Comparison of ENCODE assay signal across 16 cellular contexts in genomic region chr15:39907216-39907615, GRCh38. TPM values are rescaled to one million over a fixed set of nuclear protein-coding genes. Genes with fewer than 3 reads are reported as not detected.
DNase-seq lines count a peak whose midpoint lies in the region; ATAC-seq and TF ChIP-seq lines count a peak whose summit lies in the region.
"Had no signal": no experiment of that assay in that cellular context is flagged by ENCODE, and none has a peak within 500 bp of the region (broad histone marks: within the 10 kb centered on the region; RNA-seq: fewer than 3 reads in every experiment).

No MANE protein-coding gene starts in this region.

- no peak overlapping the region for H3K4me3 Mint-ChIP-seq in activated naive CD8-positive, alpha-beta T cell treated with anti-CD3 and anti-CD28 coated beads, Interleukin-2, amount 50 U/mL, for 24 hours
- H3K4me3 Mint-ChIP-seq: CD4-positive, CD25-positive, alpha-beta regulatory T cell had no signal

- DNase-seq in G401 (ENCODE audit: low spot score): peak; percentile 88
- DNase-seq in cerebellar cortex (ENCODE audit: low spot score): peak; percentile 85
- DNase-seq in mesenchymal stem cell: no peak
- DNase-seq in RKO (ENCODE audit: low spot score): no peak
- DNase-seq in RPMI8226: no peak
- no peak for DNase-seq in gastrocnemius medialis
- DNase-seq in activated naive CD8-positive, alpha-beta T cell treated with anti-CD3 and anti-CD28 coated beads, Interleukin-2, amount 50 U/mL, for 24 hours: no peak
- DNase-seq: AML-193; CD4-positive, CD25-positive, alpha-beta regulatory T cell; NCI-H1694 treated with DMSO at 0.1 percent for 48 hours; NCI-H2107; NCI-H446 treated with DMSO at 0.1 percent for 48 hours; NCI-H748 treated with DMSO at 0.1 percent for 48 hours had no signal

- no peak for TF ChIP-seq POLR2A in gastrocnemius medialis (IDR thresholded peaks at IDR 0.05)

- TF ChIP-seq CTCF in gastrocnemius medialis (IDR thresholded peaks at IDR 0.05 in 4 of 5, conservative IDR thresholded peaks at IDR 0.05 in 1 of 5): no peak

- H4K8ac ChIP-seq in mesenchymal stem cell (ENCODE audit: low read length): no peak overlapping the region

- peaks cover 71% of the 10 kb centered on the region for H3K4me1 ChIP-seq in HUES48 (ENCODE audit: control insufficient read depth, insufficient read depth, low read length)
- peaks cover 4% of the 10 kb centered on the region for H3K4me1 ChIP-seq in mesenchymal stem cell (ENCODE audit: control insufficient read depth, insufficient read depth, low read depth, low read length)
- H3K4me1 ChIP-seq in gastrocnemius medialis: no peaks in the 10 kb centered on the region

- H3K14ac ChIP-seq in mesenchymal stem cell (ENCODE audit: low read length in 2 of 2): no peak overlapping the region

- H2AFZ ChIP-seq in mesenchymal stem cell (ENCODE audit: low read depth, low read length): no peak overlapping the region

- no peak overlapping the region for H2BK12ac ChIP-seq in mesenchymal stem cell (ENCODE audit: low read length in 2 of 2)

- H3K27ac ChIP-seq in HUES48 (ENCODE audit: low read depth, low read length) (peak overlapping the region; percentile 19), mesenchymal stem cell (ENCODE audit: low read length, poor library complexity, severe bottlenecking) (no peak overlapping the region), gastrocnemius medialis (no peak overlapping the region)
- H3K27ac ChIP-seq: KMS-11 had no signal

- peaks cover 1% of the 10 kb centered on the region for H3K27me3 Mint-ChIP-seq in activated naive CD8-positive, alpha-beta T cell treated with anti-CD3 and anti-CD28 coated beads, Interleukin-2, amount 50 U/mL, for 24 hours

- H3K18ac ChIP-seq in mesenchymal stem cell (ENCODE audit: low read depth in 1 of 2, low read length in 2 of 2): no peak overlapping the region

- H3K4me2 ChIP-seq in mesenchymal stem cell (ENCODE audit: low read length, poor library complexity, severe bottlenecking): no peak overlapping the region
- H3K4me2 ChIP-seq: KMS-11 had no signal

- no peaks in the 10 kb centered on the region for H3K36me3 Mint-ChIP-seq in activated naive CD8-positive, alpha-beta T cell treated with anti-CD3 and anti-CD28 coated beads, Interleukin-2, amount 50 U/mL, for 24 hours (ENCODE audit: low read depth)
- H3K36me3 Mint-ChIP-seq: CD4-positive, CD25-positive, alpha-beta regulatory T cell had no signal

- H2AK5ac ChIP-seq in mesenchymal stem cell (ENCODE audit: low read length, severe bottlenecking): no peak overlapping the region

- H3K36me3 ChIP-seq in HUES48 (ENCODE audit: control insufficient read depth, insufficient read depth, low read length) (peaks cover 35% of the 10 kb centered on the region), mesenchymal stem cell (ENCODE audit: control insufficient read depth in 1 of 2, insufficient read depth in 2 of 2, low read depth in 1 of 2, low read length in 2 of 2) (peaks cover 5 to 7% of the 10 kb centered on the region in 2 experiments), gastrocnemius medialis (no peaks in the 10 kb centered on the region)

- H3K23ac ChIP-seq in mesenchymal stem cell (ENCODE audit: low read length in 2 of 2): no peak overlapping the region

- no peak overlapping the region for H3K4ac ChIP-seq in mesenchymal stem cell (ENCODE audit: low read depth in 1 of 2, low read length in 2 of 2)

- in situ Hi-C loops in G401 (cut with HindIII; ENCODE audit: low sequenced_read_pairs) (no loop called here), gastrocnemius medialis (cut with MboI; ENCODE audit: low sequenced_read_pairs in 4 of 4) (loop anchor here in 1 of 4 donors (25.0 kb wide), 1 partner anchor 120 kb away; the partner anchor contains the start of gene FSIP1)

- H3K4me3 ChIP-seq in HUES48 (ENCODE audit: low read depth, low read length) (no peak overlapping the region), mesenchymal stem cell (ENCODE audit: insufficient read depth in 1 of 2, low read depth in 1 of 2, low read length in 2 of 2) (no peak overlapping the region), gastrocnemius medialis (no peak overlapping the region)

- ATAC-seq in gastrocnemius medialis: no peak
- ATAC-seq in activated naive CD8-positive, alpha-beta T cell treated with anti-CD3 and anti-CD28 coated beads, Interleukin-2, amount 50 U/mL, for 24 hours: no peak
- ATAC-seq: Right ventricle myocardium inferior had no signal

- 85% methylated on average over 3 of the region's 3 CpGs for WGBS in mesenchymal stem cell

- H3K27ac Mint-ChIP-seq in activated naive CD8-positive, alpha-beta T cell treated with anti-CD3 and anti-CD28 coated beads, Interleukin-2, amount 50 U/mL, for 24 hours: no peak overlapping the region
- H3K27ac Mint-ChIP-seq: CD4-positive, CD25-positive, alpha-beta regulatory T cell had no signal

- peak overlapping the region; percentile 21 for H2BK15ac ChIP-seq in mesenchymal stem cell (ENCODE audit: low read depth, poor library complexity, severe bottlenecking)

- intact Hi-C loops in gastrocnemius medialis (cut with DNase I; ENCODE audit: low total_unique reads): no loop called here

- peaks cover 36% of the 10 kb centered on the region for H3K79me1 ChIP-seq in mesenchymal stem cell (replicated peaks; ENCODE audit: low read length, poor library complexity, severe bottlenecking)

- H2BK120ac ChIP-seq in mesenchymal stem cell (ENCODE audit: low read depth, low read length): no peak overlapping the region

- H3K9me3 ChIP-seq in HUES48 (ENCODE audit: control insufficient read depth, insufficient read depth, low read length): no peaks in the 10 kb centered on the region
- no peaks in the 10 kb centered on the region for H3K9me3 ChIP-seq in mesenchymal stem cell (ENCODE audit: control insufficient read depth, low read length)
- H3K9me3 ChIP-seq in gastrocnemius medialis: no peaks in the 10 kb centered on the region

- no peak overlapping the region for H4K91ac ChIP-seq in mesenchymal stem cell (ENCODE audit: low read length)

- H2BK5ac ChIP-seq in mesenchymal stem cell (ENCODE audit: low read depth, low read length, poor library complexity, severe bottlenecking): no peak overlapping the region

- no peak overlapping the region for H3K9ac ChIP-seq in HUES48 (ENCODE audit: low read depth, low read length)
- H3K9ac ChIP-seq in mesenchymal stem cell (ENCODE audit: low read length): no peak overlapping the region
- H3K9ac ChIP-seq: KMS-11 had no signal

- H3K27me3 ChIP-seq in HUES48 (ENCODE audit: control insufficient read depth, insufficient read depth, low read length): no peaks in the 10 kb centered on the region
- no peaks in the 10 kb centered on the region for H3K27me3 ChIP-seq in mesenchymal stem cell (ENCODE audit: control insufficient read depth in 1 of 2, insufficient read depth in 1 of 2, low read length in 2 of 2)
- no peaks in the 10 kb centered on the region for H3K27me3 ChIP-seq in gastrocnemius medialis

- H3K4me1 Mint-ChIP-seq in activated naive CD8-positive, alpha-beta T cell treated with anti-CD3 and anti-CD28 coated beads, Interleukin-2, amount 50 U/mL, for 24 hours: peaks cover 4% of the 10 kb centered on the region
- H3K4me1 Mint-ChIP-seq: CD4-positive, CD25-positive, alpha-beta regulatory T cell had no signal

- no peaks in the 10 kb centered on the region for H3K9me3 Mint-ChIP-seq in activated naive CD8-positive, alpha-beta T cell treated with anti-CD3 and anti-CD28 coated beads, Interleukin-2, amount 50 U/mL, for 24 hours

RNA-seq across cellular contexts. Expression of gene GPR176, which starts 12.8 kb away (rescaled TPM):
- total RNA-seq in G401 (2014; rRNA removed; shearing (Covaris generic)): 0.98 and 2.0 TPM in 2 replicates
- 13.3 TPM for polyA plus RNA-seq in mesenchymal stem cell (2013, experiment 1 of 2)
- 13.8 TPM for polyA plus RNA-seq in mesenchymal stem cell (2013, experiment 2 of 2)
- 1 to 10 TPM; 1.1 to 3.0 (median 1.7) TPM for total RNA-seq in gastrocnemius medialis
- total RNA-seq: CD4-positive, CD25-positive, alpha-beta regulatory T cell had no signal
- polyA plus RNA-seq: CD4-positive, CD25-positive, alpha-beta regulatory T cell had no signal

RNA-seq across cellular contexts. Expression of gene EIF2AK4, which starts 26.7 kb away (rescaled TPM):
- 44.1 and 54.8 TPM in 2 replicates for total RNA-seq in G401 (2014; rRNA removed; shearing (Covaris generic))
- 81.9 TPM for polyA plus RNA-seq in mesenchymal stem cell (2013, experiment 1 of 2)
- polyA plus RNA-seq in mesenchymal stem cell (2013, experiment 2 of 2): 82.4 TPM
- 10 to 100 TPM; 18.8 to 37.5 (median 30.0) TPM for total RNA-seq in gastrocnemius medialis

Comparison
In these comparisons a context has a peak if more than half of its experiments do, and no peak if none do; other contexts are left out.
1. DNase-seq: peak in G401 (single experiment) and cerebellar cortex (single experiment); none in mesenchymal stem cell (single experiment), RKO (single experiment), RPMI8226 (single experiment), gastrocnemius medialis (0 of 2) and activated naive CD8-positive, alpha-beta T cell treated with anti-CD3 and anti-CD28 coated beads, Interleukin-2, amount 50 U/mL, for 24 hours (single experiment).